Comparison of ENCODE assay signal across 11 cellular contexts in genomic region chr17:38429476-38430100, GRCh38. TPM values are rescaled to one million over a fixed set of nuclear protein-coding genes. Genes with fewer than 3 reads are reported as not detected.
DNase-seq lines count a peak whose midpoint lies in the region; ATAC-seq, FAIRE-seq and TF ChIP-seq lines count a peak whose summit lies in the region.
"Had no signal": no experiment of that assay in that cellular context is flagged by ENCODE, and none has a peak within 500 bp of the region (broad histone marks: within the 10 kb centered on the region; RNA-seq: fewer than 3 reads in every experiment).

No MANE protein-coding gene starts in this region.

- no peak for TF ChIP-seq CTCF in pancreas (IDR thresholded peaks at IDR 0.05)

- H3K4me1 Mint-ChIP-seq in activated naive CD8-positive, alpha-beta T cell treated with anti-CD3 and anti-CD28 coated beads, Interleukin-2, amount 10 ng/mL, durations not matched to agents 7 days and 5 days = peaks cover 6% of the 10 kb centered on the region
- peaks cover 31% of the 10 kb centered on the region for H3K4me1 Mint-ChIP-seq in stimulated activated effector memory CD8-positive, alpha-beta T cell treated with anti-CD3 and anti-CD28 coated beads, Interleukin-12 subunit alpha, Interleukin-12 subunit beta, amount 100 ng/mL, for 72 hours

- H3K27ac ChIP-seq in HUES6 (ENCODE audit: low read depth, low read length) = no peak overlapping the region
- H3K27ac ChIP-seq in pancreas = peak overlapping the region in 2 of 4 donors; percentile 52 to 58

- H3K9me3 ChIP-seq in HUES6 (ENCODE audit: control insufficient read depth, insufficient read depth, low read depth, low read length) (no peaks in the 10 kb centered on the region), iPS-15b (ENCODE audit: control insufficient read depth, insufficient read depth, low read length) (no peaks in the 10 kb centered on the region), pancreas (no peaks in the 10 kb centered on the region)

- H3K9ac ChIP-seq in HUES6 (ENCODE audit: low read length) (peak overlapping the region; percentile 24), iPS-15b (ENCODE audit: low read depth, low read length) (no peak overlapping the region)

- H3K4me3 ChIP-seq in HUES6 (ENCODE audit: low read depth, low read length) = peak overlapping the region; percentile 75
- peak overlapping the region; percentile 65 for H3K4me3 ChIP-seq in iPS-15b (ENCODE audit: low read depth, low read length)
- H3K4me3 ChIP-seq in pancreas = peak overlapping the region in 1 of 4 donors; percentile 86

- H3K4me3 Mint-ChIP-seq in activated naive CD8-positive, alpha-beta T cell treated with anti-CD3 and anti-CD28 coated beads, Interleukin-2, amount 10 ng/mL, durations not matched to agents 7 days and 5 days = peak overlapping the region; percentile 22
- peak overlapping the region; percentile 61 for H3K4me3 Mint-ChIP-seq in stimulated activated effector memory CD8-positive, alpha-beta T cell treated with anti-CD3 and anti-CD28 coated beads, Interleukin-12 subunit alpha, Interleukin-12 subunit beta, amount 100 ng/mL, for 72 hours

- H3K27me3 ChIP-seq in HUES6 (ENCODE audit: control insufficient read depth, insufficient read depth, low read length) = no peaks in the 10 kb centered on the region
- H3K27me3 ChIP-seq in iPS-15b (ENCODE audit: control insufficient read depth, insufficient read depth, low read length) = peaks cover 5% of the 10 kb centered on the region
- no peaks in the 10 kb centered on the region for H3K27me3 ChIP-seq in pancreas

- no peaks in the 10 kb centered on the region for H3K36me3 Mint-ChIP-seq in activated naive CD8-positive, alpha-beta T cell treated with anti-CD3 and anti-CD28 coated beads, Interleukin-2, amount 10 ng/mL, durations not matched to agents 7 days and 5 days
- no peaks in the 10 kb centered on the region for H3K36me3 Mint-ChIP-seq in stimulated activated effector memory CD8-positive, alpha-beta T cell treated with anti-CD3 and anti-CD28 coated beads, Interleukin-12 subunit alpha, Interleukin-12 subunit beta, amount 100 ng/mL, for 72 hours

- WGBS in pancreas, 2 donors = 78 to 82% methylated on average over 9 of the region's 9 CpGs

- H3K36me3 ChIP-seq in HUES6 (ENCODE audit: control insufficient read depth, insufficient read depth, low read length) (no peaks in the 10 kb centered on the region), iPS-15b (ENCODE audit: control insufficient read depth, insufficient read depth, low read length) (no peaks in the 10 kb centered on the region), pancreas (no peaks in the 10 kb centered on the region)

- intact Hi-C loops in pancreas (cut with DNase I) = no loop called here

- POLR2A ChIA-PET in activated naive CD8-positive, alpha-beta T cell treated with anti-CD3 and anti-CD28 coated beads, Interleukin-2, amount 10 ng/mL, durations not matched to agents 7 days and 5 days (lab: Charles Lee) = no interaction called here

- no peak for DNase-seq in activated naive CD8-positive, alpha-beta T cell treated with anti-CD3 and anti-CD28 coated beads, Interleukin-2, amount 10 ng/mL, durations not matched to agents 7 days and 5 days
- no peak for DNase-seq in stimulated activated effector memory CD8-positive, alpha-beta T cell treated with anti-CD3 and anti-CD28 coated beads, Interleukin-12 subunit alpha, Interleukin-12 subunit beta, amount 100 ng/mL, for 72 hours (ENCODE audit: low spot score in 2 of 2)
- DNase-seq in pancreas = no peak
- DNase-seq in DMS53 (lab: John Stamatoyannopoulos, UW) = no peak
- no peak for DNase-seq in NCI-H345 (lab: John Stamatoyannopoulos, UW)
- DNase-seq: KG1; stimulated activated naive CD4-positive, alpha-beta T cell treated with Interleukin-2 at 50 U/mL for 16 hours had no signal

- ATAC-seq in activated naive CD8-positive, alpha-beta T cell treated with anti-CD3 and anti-CD28 coated beads, Interleukin-2, amount 10 ng/mL, durations not matched to agents 7 days and 5 days (ENCODE audit: low read depth) = no peak
- no peak for ATAC-seq in stimulated activated effector memory CD8-positive, alpha-beta T cell treated with anti-CD3 and anti-CD28 coated beads, Interleukin-12 subunit alpha, Interleukin-12 subunit beta, amount 100 ng/mL, for 72 hours
- no peak for ATAC-seq in pancreas
- ATAC-seq in GM21723 (IDR thresholded peaks at IDR 0.05; ENCODE audit: unreplicated experiment) = no peak

- H3K27ac Mint-ChIP-seq in activated naive CD8-positive, alpha-beta T cell treated with anti-CD3 and anti-CD28 coated beads, Interleukin-2, amount 10 ng/mL, durations not matched to agents 7 days and 5 days = no peak overlapping the region
- peak overlapping the region; percentile 24 for H3K27ac Mint-ChIP-seq in stimulated activated effector memory CD8-positive, alpha-beta T cell treated with anti-CD3 and anti-CD28 coated beads, Interleukin-12 subunit alpha, Interleukin-12 subunit beta, amount 100 ng/mL, for 72 hours

- FAIRE-seq in pancreas (lab: Jason Lieb, UNC) = no peak
- FAIRE-seq: islet of Langerhans had no signal

- H3K4me1 ChIP-seq in HUES6 (ENCODE audit: control insufficient read depth, insufficient read depth, low read length) = peaks cover 48% of the 10 kb centered on the region
- H3K4me1 ChIP-seq in iPS-15b (ENCODE audit: control insufficient read depth, insufficient read depth, low read length) = peaks cover 16% of the 10 kb centered on the region
- H3K4me1 ChIP-seq in pancreas = peaks cover 0 to 6% (median 5%) of the 10 kb centered on the region in 3 donors

- peaks cover 41% of the 10 kb centered on the region for H3K27me3 Mint-ChIP-seq in activated naive CD8-positive, alpha-beta T cell treated with anti-CD3 and anti-CD28 coated beads, Interleukin-2, amount 10 ng/mL, durations not matched to agents 7 days and 5 days

- H3K9me3 Mint-ChIP-seq in activated naive CD8-positive, alpha-beta T cell treated with anti-CD3 and anti-CD28 coated beads, Interleukin-2, amount 10 ng/mL, durations not matched to agents 7 days and 5 days = no peaks in the 10 kb centered on the region
- H3K9me3 Mint-ChIP-seq in stimulated activated effector memory CD8-positive, alpha-beta T cell treated with anti-CD3 and anti-CD28 coated beads, Interleukin-12 subunit alpha, Interleukin-12 subunit beta, amount 100 ng/mL, for 72 hours = no peaks in the 10 kb centered on the region

RNA-seq across cellular contexts. Expression of gene ARHGAP23, which starts 1.3 kb away (rescaled TPM):
- under 1 TPM; 0.11 to 0.25 TPM for total RNA-seq in activated naive CD8-positive, alpha-beta T cell treated with anti-CD3 and anti-CD28 coated beads, Interleukin-2, amount 10 ng/mL, durations not matched to agents 7 days and 5 days
- total RNA-seq in pancreas = 1 to 10 TPM; 2.5 to 7.1 (median 4.7) TPM
- polyA plus RNA-seq in pancreas = 1 to 10 TPM; 3.3 to 4.1 TPM
